ENCODE assay signal across 8 cellular contexts in the genomic region with DNA sequence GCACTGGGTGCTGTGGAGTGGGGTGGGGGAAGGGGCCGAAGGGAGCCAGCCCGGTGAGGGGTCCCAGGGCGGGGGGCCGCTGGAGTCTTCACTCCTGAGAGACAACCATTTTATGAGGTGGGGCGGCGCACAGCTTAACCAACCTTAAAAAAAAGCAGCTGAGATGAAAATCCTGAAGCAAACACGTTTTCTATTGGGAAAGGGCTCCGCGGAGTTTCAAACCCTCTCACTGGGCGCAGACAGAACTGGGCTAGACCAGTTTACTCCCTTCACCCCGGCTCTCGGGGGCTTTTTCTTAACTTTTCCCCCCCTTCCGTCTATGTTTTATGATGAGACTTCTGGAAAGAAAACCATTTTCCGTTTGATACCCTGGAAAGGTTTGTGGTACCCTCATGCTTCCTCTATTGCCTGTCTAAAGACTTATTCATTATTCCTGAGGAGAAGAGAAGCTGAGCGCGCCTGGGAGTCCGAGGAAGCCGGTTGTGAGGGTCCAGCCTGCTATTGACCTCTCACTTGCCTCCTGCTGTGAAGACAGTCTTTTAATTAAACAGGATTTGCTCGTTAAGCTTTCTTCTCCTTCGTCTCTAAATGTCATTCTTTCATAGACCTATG. TPM values are rescaled to one million over a fixed set of nuclear protein-coding genes. Genes with fewer than 3 reads are reported as not detected.
A peak's percentile ranks its signal among the peaks of the same experiment; 100 is the strongest.
DNase-seq lines count a peak whose midpoint lies in the region; ATAC-seq and TF ChIP-seq lines count a peak whose summit lies in the region.

No MANE protein-coding gene starts in this region.

- H3K36me3 Mint-ChIP-seq in osteocyte (ENCODE audit: unreplicated experiment): no peaks in the 10 kb centered on the region

- 0% methylated on average over 19 of the region's 20 CpGs for WGBS in ectodermal cell, 2 experiments

- no peak overlapping the region for H3K27ac Mint-ChIP-seq in osteocyte (ENCODE audit: unreplicated experiment)

- H3K27me3 ChIP-seq in ectodermal cell (ENCODE audit: control insufficient read depth, insufficient read depth, low read length, poor library complexity, severe bottlenecking): no peaks in the 10 kb centered on the region
- no peaks in the 10 kb centered on the region for H3K27me3 ChIP-seq in mucosa of stomach (ENCODE audit: control insufficient read depth, insufficient read depth, low read length)

- H3K9me3 ChIP-seq in ectodermal cell (ENCODE audit: control insufficient read depth, low read length) (no peaks in the 10 kb centered on the region), mucosa of stomach (ENCODE audit: control insufficient read depth, low read length) (no peaks in the 10 kb centered on the region)

- ATAC-seq in GM18868 (IDR thresholded peaks at IDR 0.05; ENCODE audit: unreplicated experiment): no peak
- no peak for ATAC-seq in HG02623 (IDR thresholded peaks at IDR 0.05; ENCODE audit: unreplicated experiment)

- peak overlapping the region; percentile 30 for H3K27ac ChIP-seq in ectodermal cell (ENCODE audit: insufficient read depth, low read depth, low read length, poor library complexity, severe bottlenecking)

- TF ChIP-seq CTCF in osteocyte (IDR thresholded peaks at IDR 0.05): no peak

- H3K36me3 ChIP-seq in ectodermal cell (ENCODE audit: control insufficient read depth, insufficient read depth, low read length) (no peaks in the 10 kb centered on the region), mucosa of stomach (ENCODE audit: control insufficient read depth, insufficient read depth, low read length) (no peaks in the 10 kb centered on the region)

- H3K9ac ChIP-seq in mucosa of stomach (ENCODE audit: low read length): peak overlapping the region; percentile 87

- peak; percentile 51 for DNase-seq in NCI-H2227 treated with DMSO at 0.1 percent for 48 hours (lab: John Stamatoyannopoulos, UW)
- no peak for DNase-seq in NCI-H2227 (lab: John Stamatoyannopoulos, UW; ENCODE audit: unreplicated experiment)
- peak; percentile 63 for DNase-seq in NCI-H82 (lab: John Stamatoyannopoulos, UW)
- no peak for DNase-seq in osteocyte (ENCODE audit: extremely low spot score, unreplicated experiment)

- H3K4me1 ChIP-seq in ectodermal cell (ENCODE audit: control insufficient read depth, insufficient read depth, low read length) (peaks cover 15% of the 10 kb centered on the region), mucosa of stomach (ENCODE audit: control insufficient read depth, insufficient read depth, low read length) (peaks cover 19% of the 10 kb centered on the region)

- H3K4me1 Mint-ChIP-seq in osteocyte (ENCODE audit: unreplicated experiment): peaks cover 21% of the 10 kb centered on the region

- H3K4me3 Mint-ChIP-seq in osteocyte (ENCODE audit: unreplicated experiment): no peak overlapping the region

- H3K9me3 Mint-ChIP-seq in osteocyte (ENCODE audit: unreplicated experiment): no peaks in the 10 kb centered on the region

- H3K4me3 ChIP-seq in ectodermal cell (ENCODE audit: insufficient read depth, low read depth, low read length) (peak overlapping the region; percentile 86), mucosa of stomach (ENCODE audit: low read length) (peak overlapping the region; percentile 97)

- no peaks in the 10 kb centered on the region for H3K27me3 Mint-ChIP-seq in osteocyte (ENCODE audit: unreplicated experiment)

RNA-seq across cellular contexts. Expression of a gene that starts 0.5 kb away (rescaled TPM):
- 19.4 TPM for polyA plus RNA-seq in ectodermal cell (2013, experiment 1 of 4)
- 20.0 TPM for polyA plus RNA-seq in ectodermal cell (2013, experiment 2 of 4)
- 13.8 TPM for polyA plus RNA-seq in ectodermal cell (2013, experiment 3 of 4)
- 13.9 TPM for polyA plus RNA-seq in ectodermal cell (2013, experiment 4 of 4)
- total RNA-seq in osteocyte: 21.9 and 23.7 TPM in 2 replicates

RNA-seq across cellular contexts. Expression of a gene that starts 10.9 kb away (rescaled TPM):
- 1.00 TPM for polyA plus RNA-seq in ectodermal cell (2013, experiment 1 of 4)
- polyA plus RNA-seq in ectodermal cell (2013, experiment 2 of 4): 0.87 TPM
- 0.37 TPM for polyA plus RNA-seq in ectodermal cell (2013, experiment 3 of 4)
- 0.49 TPM for polyA plus RNA-seq in ectodermal cell (2013, experiment 4 of 4)
- 0.60 and 1.2 TPM in 2 replicates for total RNA-seq in osteocyte

Comparison
In these comparisons a context has a peak if more than half of its experiments do, and no peak if none do; other contexts are left out.
1. DNase-seq: peak in NCI-H2227 treated with DMSO at 0.1 percent for 48 hours (single experiment) and NCI-H82 (single experiment); none in NCI-H2227 (single experiment) and osteocyte (single experiment).